1 cellular context compared by ENCODE assay signal in the genomic region with DNA sequence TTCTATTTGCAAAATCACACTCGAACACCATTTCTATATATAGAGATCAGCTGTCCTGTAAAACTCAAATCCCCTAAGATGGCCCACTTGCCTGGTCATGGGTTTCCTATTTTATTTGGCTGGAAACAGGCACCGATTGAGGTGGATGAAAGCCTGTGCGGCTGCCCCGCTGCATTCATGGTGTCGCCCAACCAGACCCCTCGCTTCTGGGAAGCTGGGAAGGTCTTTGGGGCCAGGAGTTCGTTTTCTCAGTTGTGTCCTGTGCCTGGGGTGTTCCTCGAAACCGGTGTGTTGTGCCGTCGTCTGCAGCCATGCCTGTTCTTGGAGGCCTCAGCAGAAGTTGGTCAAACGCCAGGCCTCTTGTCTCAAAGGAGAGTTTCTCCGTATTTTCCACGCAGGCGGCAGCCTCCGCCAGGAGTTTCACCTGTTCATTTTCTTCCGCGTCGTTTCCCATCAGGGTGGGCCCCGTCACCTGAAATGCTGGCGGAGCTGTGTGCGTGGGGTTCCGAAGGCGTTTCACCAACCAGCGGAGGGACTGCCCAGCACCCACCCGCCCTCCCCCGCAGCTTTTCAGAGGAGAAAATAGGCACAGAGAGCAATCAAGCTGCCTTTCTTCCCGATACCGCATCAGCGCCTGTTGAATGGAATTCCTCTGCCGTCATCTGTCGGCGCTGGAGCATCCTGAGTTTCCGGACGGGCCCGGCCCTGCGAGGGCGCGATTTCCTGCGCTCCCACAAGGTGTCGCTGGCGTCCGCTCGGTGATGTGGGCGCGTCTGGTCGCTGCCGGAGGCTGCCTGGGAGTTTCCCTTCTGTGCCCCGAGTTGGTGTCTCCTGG.
TF ChIP-seq lines count a peak whose summit lies in the region.

No MANE protein-coding gene starts in this region.

TF ChIP-seq in H1, 55 proteins besides CTCF, POLR2A, EP300 and RAD21 (continued from another document):
- peak; percentile 25 for TF ChIP-seq TAF7 (optimal IDR thresholded peaks at IDR 0.05; ENCODE audit: borderline replicate concordance, low read depth, low read length)
